Comparison of ENCODE assay signal across 9 cellular contexts in genomic region chr20:50450961-50451752, GRCh38. TPM values are rescaled to one million over a fixed set of nuclear protein-coding genes. Genes with fewer than 3 reads are reported as not detected.
DNase-seq lines count a peak whose midpoint lies in the region; ATAC-seq and TF ChIP-seq lines count a peak whose summit lies in the region.
"Had no signal": no experiment of that assay in that cellular context is flagged by ENCODE, and none has a peak within 500 bp of the region (broad histone marks: within the 10 kb centered on the region; RNA-seq: fewer than 3 reads in every experiment).

No MANE protein-coding gene starts in this region.

- H3K9me3 Mint-ChIP-seq in activated T-cell treated with anti-CD3 and anti-CD28 coated beads, Interleukin-2, amount 50 U/mL, for 24 hours: no peaks in the 10 kb centered on the region

- in situ Hi-C loops in Panc1 (cut with HindIII; ENCODE audit: low pct_unique_long_range_greater_than_20kb, low sequenced_read_pairs): no loop called here
- in situ Hi-C loops in gastrocnemius medialis (cut with MboI; ENCODE audit: low sequenced_read_pairs in 4 of 4): loop anchor here in 2 of 4 donors (25.0 kb wide), 1 partner anchor 164 kb away; no protein-coding TSS in a partner anchor

- H3K4me3 ChIP-seq in Panc1 (ENCODE audit: low read depth in 2 of 2, low read length in 2 of 2) (peak overlapping the region in 1 of 2 experiments; percentile 15; a peak in 1 of 4 replicates), fibroblast of the aortic adventitia (ENCODE audit: low read depth, low read length) (no peak overlapping the region), gastrocnemius medialis (peak overlapping the region; percentile 2 to 37 (median 20))
- H3K4me3 ChIP-seq: thoracic aorta had no signal

- ATAC-seq in HG02870 (IDR thresholded peaks at IDR 0.05; ENCODE audit: unreplicated experiment) (peak; percentile 77), Panc1 (peak; percentile 73), gastrocnemius medialis (peak; percentile 48 to 72)

- no TSS peak for BruUV-seq in Panc1 (replicated peaks; lab: Mats Ljungman, UMichigan)

- no peaks in the 10 kb centered on the region for H3K9me3 ChIP-seq in Panc1 (ENCODE audit: control insufficient read depth, insufficient read depth, low read depth, low read length)
- no peaks in the 10 kb centered on the region for H3K9me3 ChIP-seq in gastrocnemius medialis
- H3K9me3 ChIP-seq: thoracic aorta had no signal

- intact Hi-C loops in Panc1 (cut with micrococcal nuclease; ENCODE audit: unreplicated experiment) (no loop called here), gastrocnemius medialis (cut with DNase I; ENCODE audit: low total_unique reads) (no loop called here)

- peaks cover 25% of the 10 kb centered on the region for H3K4me1 Mint-ChIP-seq in activated T-cell treated with anti-CD3 and anti-CD28 coated beads, Interleukin-2, amount 50 U/mL, for 24 hours (ENCODE audit: low read depth)

- DNase-seq in activated T-cell treated with anti-CD3 and anti-CD28 coated beads, Interleukin-2, amount 50 U/mL, for 24 hours: peak; percentile 46
- no peak for DNase-seq in activated T-cell treated with anti-CD3 and anti-CD28 coated beads, Interleukin-2, amount 50 U/mL, for 1 hour
- DNase-seq in Panc1 (ENCODE audit: low read depth, low spot score) (no peak), fibroblast of the aortic adventitia (ENCODE audit: low read depth) (peak; percentile 32), gastrocnemius medialis (peak in 1 of 2 donors; percentile 58), Ammon's horn (ENCODE audit: low spot score) (no peak), NCI-H146 treated with DMSO at 0.1 percent for 48 hours (lab: John Stamatoyannopoulos, UW; ENCODE audit: unreplicated experiment) (no peak)

- H3K27me3 Mint-ChIP-seq in activated T-cell treated with anti-CD3 and anti-CD28 coated beads, Interleukin-2, amount 50 U/mL, for 24 hours: peaks cover 45% of the 10 kb centered on the region

- peaks cover 13% of the 10 kb centered on the region for H3K4me1 ChIP-seq in Panc1 (ENCODE audit: control insufficient read depth, insufficient read depth, low read length)
- H3K4me1 ChIP-seq in gastrocnemius medialis: peaks cover 10 to 16% of the 10 kb centered on the region in 2 donors

- no peaks in the 10 kb centered on the region for H3K36me3 ChIP-seq in Panc1 (ENCODE audit: control insufficient read depth, insufficient read depth, low read length)
- no peaks in the 10 kb centered on the region for H3K36me3 ChIP-seq in gastrocnemius medialis
- H3K36me3 ChIP-seq: thoracic aorta had no signal

- H3K36me3 Mint-ChIP-seq in activated T-cell treated with anti-CD3 and anti-CD28 coated beads, Interleukin-2, amount 50 U/mL, for 24 hours (ENCODE audit: low read depth): no peaks in the 10 kb centered on the region

- H3K27ac ChIP-seq in Panc1 (ENCODE audit: low read length) (peak overlapping the region; percentile 42; the same call in 1 of the 2 replicates), gastrocnemius medialis (peak overlapping the region; percentile 69 to 83 (median 72))

- TF ChIP-seq CTCF in Panc1 (IDR thresholded peaks at IDR 0.05) (no peak), fibroblast of the aortic adventitia (IDR thresholded peaks at IDR 0.05; ENCODE audit: insufficient read depth, low read length) (no peak), gastrocnemius medialis (IDR thresholded peaks at IDR 0.05 in 4 of 5, conservative IDR thresholded peaks at IDR 0.05 in 1 of 5) (no peak)

- TF ChIP-seq POLR2A in gastrocnemius medialis (IDR thresholded peaks at IDR 0.05): peak in 1 of 2 donors; percentile 35

- peak overlapping the region; percentile 26 for H3K27ac Mint-ChIP-seq in activated T-cell treated with anti-CD3 and anti-CD28 coated beads, Interleukin-2, amount 50 U/mL, for 24 hours

- CTCF ChIA-PET in Panc1 (lab: Charles Lee): no interaction called here

- POLR2A ChIA-PET in Panc1 (lab: Charles Lee): interaction anchor here (0.6 kb wide), 1 partner anchor 27 kb away, joined by 3 read pairs; no protein-coding TSS in a partner anchor

- no peaks in the 10 kb centered on the region for H3K27me3 ChIP-seq in Panc1 (ENCODE audit: control insufficient read depth, insufficient read depth, low read length)
- no peaks in the 10 kb centered on the region for H3K27me3 ChIP-seq in gastrocnemius medialis

- H3K4me3 Mint-ChIP-seq in activated T-cell treated with anti-CD3 and anti-CD28 coated beads, Interleukin-2, amount 50 U/mL, for 24 hours: peak overlapping the region; percentile 76

RNA-seq across cellular contexts. Expression of gene PTPN1, which starts 59.0 kb away (rescaled TPM):
- 42.2 TPM for total RNA-seq in Panc1 (2021; ENCODE audit: unreplicated experiment)
- 27.3 TPM for polyA plus RNA-seq in Panc1 (2012; ENCODE audit: insufficient read length)
- 19.9 and 32.4 TPM in 2 replicates for total RNA-seq in fibroblast of the aortic adventitia (ENCODE audit: low replicate concordance)
- 10 to 100 TPM; 21.8 to 46.8 (median 44.4) TPM for total RNA-seq in gastrocnemius medialis

Comparison
In these comparisons a context has a peak if more than half of its experiments do, and no peak if none do; other contexts are left out.
1. DNase-seq: peak in activated T-cell treated with anti-CD3 and anti-CD28 coated beads, Interleukin-2, amount 50 U/mL, for 24 hours (single experiment) and fibroblast of the aortic adventitia (single experiment); none in activated T-cell treated with anti-CD3 and anti-CD28 coated beads, Interleukin-2, amount 50 U/mL, for 1 hour (single experiment), Panc1 (single experiment), Ammon's horn (single experiment) and NCI-H146 treated with DMSO at 0.1 percent for 48 hours (single experiment).
2. Peak in every context shown above with its lines, with median percentiles within 50 percentile points of each other: ATAC-seq.